Comparison of ENCODE assay signal across 2 cellular contexts in genomic region chr1:7420706-7421105, GRCh38.
TF ChIP-seq lines count a peak whose summit lies in the region.

No MANE protein-coding gene starts in this region.

TF ChIP-seq in HEK293, 187 proteins besides CTCF, POLR2A, EP300 and RAD21 (continued from another document):
- TF ChIP-seq HIC1 (tag by site-specific recombination; IDR thresholded peaks at IDR 0.05), result no peak
TF ChIP-seq in HEK293: peak in this region for 1.

TF ChIP-seq in WTC11, 78 proteins besides CTCF, POLR2A, EP300 and RAD21 (continued from another document):
- TF ChIP-seq ERG (CRISPR knock-in tag; IDR thresholded peaks at IDR 0.05), result no peak
- no peak for TF ChIP-seq MYBL2 (CRISPR knock-in tag; IDR thresholded peaks at IDR 0.05)
